Comparison of ENCODE assay signal across 8 cellular contexts in the genomic region with DNA sequence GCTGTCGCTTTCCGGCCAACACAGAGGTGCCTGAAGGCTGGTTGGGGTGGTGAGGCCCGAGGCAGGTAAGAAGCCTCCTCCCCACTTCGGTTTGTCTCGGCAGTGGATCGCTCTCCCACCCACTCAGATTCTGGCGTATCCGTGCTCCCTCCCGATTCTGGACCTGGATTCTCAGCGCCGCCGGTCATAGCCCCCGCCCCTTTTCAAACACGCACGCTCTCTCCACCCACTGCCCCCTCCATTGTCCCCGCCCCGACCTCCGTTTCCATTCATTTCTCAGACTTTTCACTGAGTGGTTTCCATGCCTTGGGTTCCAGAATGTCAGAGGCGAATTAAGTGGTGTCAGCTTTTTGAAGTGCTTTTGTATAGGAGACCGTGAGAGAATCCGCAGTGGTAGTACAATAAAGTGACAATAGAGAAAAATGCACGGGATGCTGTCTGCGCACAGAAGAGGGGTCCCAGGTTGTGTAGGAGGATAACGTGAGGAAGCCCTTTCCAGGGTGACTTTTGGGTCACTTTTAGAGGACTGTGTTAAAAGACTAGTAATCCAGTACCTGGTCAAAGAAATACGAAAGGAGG. TPM values are rescaled to one million over a fixed set of nuclear protein-coding genes. Genes with fewer than 3 reads are reported as not detected.
A peak's percentile ranks its signal among the peaks of the same experiment; 100 is the strongest.
DNase-seq lines count a peak whose midpoint lies in the region; ATAC-seq and TF ChIP-seq lines count a peak whose summit lies in the region.

A gene (plus strand): TSS at position 4 of the 579 bp plus-strand sequence. CDS start 21,221 bp downstream, outside the sequence.

- peak within 1 kb of the TSS; percentile 90 to 97 for H3K27ac ChIP-seq in ascending aorta

- ATAC-seq in GM19455 (IDR thresholded peaks at IDR 0.05; ENCODE audit: unreplicated experiment): peak; percentile 22
- peak; percentile 62 for ATAC-seq in stimulated activated naive CD8-positive, alpha-beta T cell treated with anti-CD3 and anti-CD28 coated beads, Interleukin-15, amount 100 ng/mL, for 72 hours

- no peaks in the 10 kb centered on the region for H3K9me3 Mint-ChIP-seq in stimulated activated naive CD8-positive, alpha-beta T cell treated with anti-CD3 and anti-CD28 coated beads, Interleukin-15, amount 100 ng/mL, for 72 hours

- H3K27ac Mint-ChIP-seq in stimulated activated naive CD8-positive, alpha-beta T cell treated with anti-CD3 and anti-CD28 coated beads, Interleukin-15, amount 100 ng/mL, for 72 hours: peak within 1 kb of the TSS; percentile 99 to 100

- no peaks in the 10 kb centered on the region for H3K9me3 ChIP-seq in ascending aorta
- H3K9me3 ChIP-seq in iPS-18c (ENCODE audit: control insufficient read depth, insufficient read depth, low read length): no peaks in the 10 kb centered on the region

- intact Hi-C loops in ascending aorta (cut with DNase I): loop anchor here (1.0 to 5.0 kb wide), 4 partner anchors 37 to 354 kb away; a partner anchor contains a TSS

- peaks cover 0 to 10% of the 10 kb centered on the region in 2 donors for H3K4me1 ChIP-seq in ascending aorta

- no peaks in the 10 kb centered on the region for H3K36me3 ChIP-seq in ascending aorta

- H3K27me3 ChIP-seq in ascending aorta: no peaks in the 10 kb centered on the region

- TF ChIP-seq CTCF in ascending aorta (IDR thresholded peaks at IDR 0.05): no peak

- DNase-seq in DMS53 treated with DMSO at 0.1 percent for 48 hours (lab: John Stamatoyannopoulos, UW; ENCODE audit: unreplicated experiment) (peak; percentile 83), ascending aorta (ENCODE audit: low spot score in 2 of 2) (no peak), NCI-H526 (lab: John Stamatoyannopoulos, UW) (no peak), NCI-H1436 treated with DMSO at 0.1 percent for 48 hours (lab: John Stamatoyannopoulos, UW) (no peak)
- no peak for DNase-seq in Jurkat, Clone E6-1 (ENCODE audit: low read depth, low spot score)
- DNase-seq in stimulated activated naive CD8-positive, alpha-beta T cell treated with anti-CD3 and anti-CD28 coated beads, Interleukin-15, amount 100 ng/mL, for 72 hours: no peak

- H3K4me3 ChIP-seq in Jurkat, Clone E6-1 (ENCODE audit: low read length): peak within 1 kb of the TSS; percentile 79
- peak within 1 kb of the TSS; percentile 74 to 87 for H3K4me3 ChIP-seq in ascending aorta
- peak within 1 kb of the TSS; percentile 96 for H3K4me3 ChIP-seq in iPS-18c (ENCODE audit: insufficient read depth, low read depth, low read length)

- H3K4me3 Mint-ChIP-seq in stimulated activated naive CD8-positive, alpha-beta T cell treated with anti-CD3 and anti-CD28 coated beads, Interleukin-15, amount 100 ng/mL, for 72 hours: peak within 1 kb of the TSS; percentile 92 to 95

- peaks cover 42% of the 10 kb centered on the region for H3K4me1 Mint-ChIP-seq in stimulated activated naive CD8-positive, alpha-beta T cell treated with anti-CD3 and anti-CD28 coated beads, Interleukin-15, amount 100 ng/mL, for 72 hours

- H3K27me3 Mint-ChIP-seq in stimulated activated naive CD8-positive, alpha-beta T cell treated with anti-CD3 and anti-CD28 coated beads, Interleukin-15, amount 100 ng/mL, for 72 hours: no peaks in the 10 kb centered on the region

RNA-seq across cellular contexts. Expression of the gene that starts here (rescaled TPM):
- 5.3 TPM for polyA plus RNA-seq in Jurkat, Clone E6-1 (2012; ENCODE audit: insufficient read depth, insufficient read length)
- total RNA-seq in ascending aorta: 3.5 TPM
